ENCODE assay signal across 15 cellular contexts in the genomic region with DNA sequence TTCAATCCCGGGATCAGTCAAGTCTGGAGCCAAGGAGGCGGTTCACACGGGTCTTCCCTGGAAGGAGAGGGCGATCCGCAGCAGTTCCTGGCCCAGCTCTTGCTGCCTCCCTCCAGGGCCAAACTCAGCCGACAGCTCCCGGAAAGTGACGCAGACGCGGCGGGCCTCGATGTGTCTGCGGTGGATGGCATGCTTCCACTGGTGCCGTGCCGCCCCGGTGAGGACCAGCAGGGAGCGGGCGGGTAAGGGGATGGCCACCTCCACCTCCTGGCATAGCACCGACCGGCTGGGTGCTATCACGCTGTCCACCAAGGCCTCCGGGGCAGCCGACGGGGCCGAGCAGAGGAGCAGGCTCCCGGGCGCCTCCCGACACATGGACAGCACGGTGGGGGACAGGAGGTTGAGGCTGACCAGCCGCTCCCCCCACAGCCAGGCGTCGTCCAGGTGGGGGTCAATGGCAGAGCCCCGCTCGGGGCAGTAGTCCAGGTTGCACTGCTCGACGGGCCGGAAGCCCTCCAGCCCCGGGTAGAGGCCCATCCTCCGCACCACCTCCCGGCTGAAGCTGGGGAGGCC. TPM values are rescaled to one million over a fixed set of nuclear protein-coding genes. Genes with fewer than 3 reads are reported as not detected.
DNase-seq lines count a peak whose midpoint lies in the region; ATAC-seq, FAIRE-seq and TF ChIP-seq lines count a peak whose summit lies in the region.
"Had no signal": no experiment of that assay in that cellular context is flagged by ENCODE, and none has a peak within 500 bp of the region (broad histone marks: within the 10 kb centered on the region; RNA-seq: fewer than 3 reads in every experiment).

No MANE protein-coding gene starts in this region.

- no peak overlapping the region for H3K4me3 ChIP-seq in AG04450 (ENCODE audit: low read depth, low read length)
- H3K4me3 ChIP-seq in K562 = no peak overlapping the region
- H3K4me3 ChIP-seq in kidney (ENCODE audit: low read length in 2 of 2) = no peak overlapping the region
- H3K4me3 ChIP-seq in prostate gland = no peak overlapping the region
- H3K4me3 ChIP-seq: A549 had no signal

- H3K4me2 ChIP-seq in K562 (ENCODE audit: insufficient read depth, low read length) = no peak overlapping the region
- H3K4me2 ChIP-seq: A549 had no signal

- H3K4me1 ChIP-seq in K562 (replicated peaks in 1 of 2; ENCODE audit: control insufficient read depth in 2 of 2, insufficient read depth in 2 of 2, low read length in 2 of 2) = peaks cover 0 to 29% of the 10 kb centered on the region in 2 experiments; a peak in 3 of 5 replicates
- H3K4me1 ChIP-seq in kidney (ENCODE audit: control insufficient read depth in 1 of 2, insufficient read depth in 1 of 2, low read depth in 1 of 2, low read length in 2 of 2) = no peaks in the 10 kb centered on the region
- H3K4me1 ChIP-seq in prostate gland (replicated peaks) = no peaks in the 10 kb centered on the region
- H3K4me1 ChIP-seq: A549, Caco-2 had no signal

- no peak overlapping the region for H3K27ac Mint-ChIP-seq in activated naive CD4-positive, alpha-beta T cell treated with anti-CD3 and anti-CD28 coated beads, Interleukin-2, amount 10 ng/mL, durations not matched to agents 7 days and 5 days
- no peak overlapping the region for H3K27ac Mint-ChIP-seq in glutamatergic neuron (ENCODE audit: unreplicated experiment)
- H3K27ac Mint-ChIP-seq: CD8-positive, alpha-beta T cell; IgD-negative memory B cell had no signal

- peaks cover 3% of the 10 kb centered on the region for H3K9me1 ChIP-seq in K562 (ENCODE audit: control insufficient read depth, insufficient read depth, low read length)

- intact Hi-C loops in K562 (cut with micrococcal nuclease) (no loop called here), kidney (cut with DNase I) (no loop called here), prostate gland (cut with DNase I) (no loop called here)

- in situ Hi-C loops in GM13977 (cut with MboI; ENCODE audit: low pct_unique_long_range_greater_than_20kb, low sequenced_read_pairs, unreplicated experiment) (no loop called here), K562 (cut with MboI) (loop anchor here (25.0 kb wide), 2 partner anchors 105 to 205 kb away; partner anchors contain the start of genes POLR2J2, POLR2J3, SPDYE2 and SPDYE2B)

- no TSS peak for BruUV-seq in K562 (replicated peaks; lab: Mats Ljungman, UMichigan)

- H4K20me1 ChIP-seq in K562 (replicated peaks; ENCODE audit: control insufficient read depth, insufficient read depth, low read length) = no peaks in the 10 kb centered on the region

- WGBS in K562 (ENCODE audit: insufficient coverage, low coverage, missing lambda C conversion rate) = 95% methylated on average over 35 of the region's 40 CpGs
- 88% methylated on average over 36 of the region's 40 CpGs for WGBS in prostate gland

- no peaks in the 10 kb centered on the region for H3K27me3 Mint-ChIP-seq in activated naive CD4-positive, alpha-beta T cell treated with anti-CD3 and anti-CD28 coated beads, Interleukin-2, amount 10 ng/mL, durations not matched to agents 7 days and 5 days
- no peaks in the 10 kb centered on the region for H3K27me3 Mint-ChIP-seq in glutamatergic neuron (ENCODE audit: unreplicated experiment)
- H3K27me3 Mint-ChIP-seq: IgD-negative memory B cell had no signal

- TF ChIP-seq CTCF in AG04450 (IDR thresholded peaks at IDR 0.05; ENCODE audit: low read depth, low read length) (no peak), GM13977 (IDR thresholded peaks at IDR 0.05; ENCODE audit: extremely low read depth, insufficient read depth, missing control alignments) (no peak), K562 (IDR thresholded peaks at IDR 0.05 in 2 of 3, conservative IDR thresholded peaks at IDR 0.05 in 1 of 3; ENCODE audit: insufficient read depth in 2 of 3, low read depth in 1 of 3, low read length in 3 of 3) (no peak), kidney (IDR thresholded peaks at IDR 0.05; ENCODE audit: borderline replicate concordance, extremely low read depth, insufficient read depth) (no peak), prostate gland (IDR thresholded peaks at IDR 0.05) (no peak), glutamatergic neuron (IDR thresholded peaks at IDR 0.05; ENCODE audit: partially characterized antibody, unreplicated experiment) (no peak)

- TF ChIP-seq EP300 in K562 (IDR thresholded peaks at IDR 0.05; ENCODE audit: low read length) = no peak

- H3K36me3 ChIP-seq in K562 (ENCODE audit: control insufficient read depth, insufficient read depth, low read length) (peaks cover 43% of the 10 kb centered on the region; the same call in 2 of the 3 replicates), kidney (ENCODE audit: control insufficient read depth in 1 of 2, insufficient read depth in 2 of 2, low read length in 2 of 2) (peaks cover 7% of the 10 kb centered on the region in 2 donors), prostate gland (peaks cover 0 to 8% of the 10 kb centered on the region in 2 donors)

- DNase-seq in AG04450 (ENCODE audit: low read depth, low spot score) = no peak
- peak; percentile 17 for DNase-seq in GM13977 (ENCODE audit: low spot score)
- no peak for DNase-seq in K562 (ENCODE audit: extremely low read depth in 1 of 4, low spot score in 3 of 4)
- DNase-seq in kidney = peak; percentile 74
- DNase-seq in activated naive CD4-positive, alpha-beta T cell treated with anti-CD3 and anti-CD28 coated beads, Interleukin-2, amount 10 ng/mL, durations not matched to agents 7 days and 5 days = no peak
- no peak for DNase-seq in prostate gland (ENCODE audit: low spot score)
- no peak for DNase-seq in glutamatergic neuron
- DNase-seq: Caco-2; CD8-positive, alpha-beta T cell; DND-41; GDM1 had no signal

- H3K9ac ChIP-seq in K562 (ENCODE audit: insufficient read depth in 1 of 2, low read depth in 2 of 2, low read length in 2 of 2) = peak overlapping the region in 1 of 2 experiments; percentile 37; a peak in 1 of 4 replicates
- H3K9ac ChIP-seq in kidney (ENCODE audit: low read length in 2 of 2) = no peak overlapping the region

- no peaks in the 10 kb centered on the region for H3K27me3 ChIP-seq in AG04450 (ENCODE audit: control insufficient read depth, insufficient read depth, low read length)
- H3K27me3 ChIP-seq in K562 (ENCODE audit: control insufficient read depth in 2 of 2, insufficient read depth in 2 of 2, low read length in 2 of 2) = no peaks in the 10 kb centered on the region
- H3K27me3 ChIP-seq in prostate gland (replicated peaks; ENCODE audit: insufficient read depth) = no peaks in the 10 kb centered on the region

- CTCF ChIA-PET in AG04450 (lab: Charles Lee) = interaction anchor here (1.5 kb wide), 1 partner anchor 10 kb away, joined by 9 read pairs; no protein-coding TSS in a partner anchor
- CTCF ChIA-PET in K562 (lab: Yijun Ruan, JAX; ENCODE audit: low intra/inter-chr PET ratio) = no interaction called here
- CTCF ChIA-PET in activated naive CD4-positive, alpha-beta T cell treated with anti-CD3 and anti-CD28 coated beads, Interleukin-2, amount 10 ng/mL, durations not matched to agents 7 days and 5 days (lab: Charles Lee) = no interaction called here

- no peak overlapping the region for H3K4me3 Mint-ChIP-seq in activated naive CD4-positive, alpha-beta T cell treated with anti-CD3 and anti-CD28 coated beads, Interleukin-2, amount 10 ng/mL, durations not matched to agents 7 days and 5 days
- no peak overlapping the region for H3K4me3 Mint-ChIP-seq in glutamatergic neuron (ENCODE audit: unreplicated experiment)
- H3K4me3 Mint-ChIP-seq: CD14-positive monocyte; CD8-positive, alpha-beta T cell; IgD-negative memory B cell had no signal

- H3K9me3 ChIP-seq in AG04450 (ENCODE audit: control insufficient read depth, insufficient read depth, low read length) (no peaks in the 10 kb centered on the region; the same call in 1 of the 2 replicates), K562 (replicated peaks; ENCODE audit: control insufficient read depth, insufficient read depth, low read depth, low read length) (no peaks in the 10 kb centered on the region), kidney (ENCODE audit: control insufficient read depth in 1 of 2, low read length in 2 of 2) (no peaks in the 10 kb centered on the region), prostate gland (no peaks in the 10 kb centered on the region)
- H3K9me3 ChIP-seq: A549, Caco-2 had no signal

- peaks cover 14% of the 10 kb centered on the region for H3K36me3 Mint-ChIP-seq in activated naive CD4-positive, alpha-beta T cell treated with anti-CD3 and anti-CD28 coated beads, Interleukin-2, amount 10 ng/mL, durations not matched to agents 7 days and 5 days
- no peaks in the 10 kb centered on the region for H3K36me3 Mint-ChIP-seq in glutamatergic neuron (ENCODE audit: unreplicated experiment)
- H3K36me3 Mint-ChIP-seq: IgD-negative memory B cell had no signal

- FAIRE-seq in K562 (lab: Jason Lieb, UNC) (no peak), kidney (lab: Jason Lieb, UNC) (no peak)
- FAIRE-seq: A549, H54 had no signal

- TF ChIP-seq RAD21 in K562 (CRISPR knock-in tag; conservative IDR thresholded peaks at IDR 0.05 in 1 of 2, IDR thresholded peaks at IDR 0.05 in 1 of 2) = no peak

- POLR2A ChIA-PET in AG04450 (lab: Yijun Ruan, JAX) (no interaction called here), K562 (lab: Yijun Ruan, JAX) (interaction anchor here (0.6 to 1.0 kb wide), 2 partner anchors 25 to 601 kb away, joined by 3 read pairs; no protein-coding TSS in a partner anchor)

- H3K4me1 Mint-ChIP-seq in activated naive CD4-positive, alpha-beta T cell treated with anti-CD3 and anti-CD28 coated beads, Interleukin-2, amount 10 ng/mL, durations not matched to agents 7 days and 5 days = peaks cover 6% of the 10 kb centered on the region
- peaks cover 3% of the 10 kb centered on the region for H3K4me1 Mint-ChIP-seq in glutamatergic neuron (ENCODE audit: low read depth, unreplicated experiment)

- H3K9me3 Mint-ChIP-seq in activated naive CD4-positive, alpha-beta T cell treated with anti-CD3 and anti-CD28 coated beads, Interleukin-2, amount 10 ng/mL, durations not matched to agents 7 days and 5 days = no peaks in the 10 kb centered on the region
- H3K9me3 Mint-ChIP-seq in glutamatergic neuron (ENCODE audit: unreplicated experiment) = no peaks in the 10 kb centered on the region
- H3K9me3 Mint-ChIP-seq: CD14-positive monocyte; CD8-positive, alpha-beta T cell; IgD-negative memory B cell had no signal

- H3K27ac ChIP-seq in AG04450 (ENCODE audit: low read depth, low read length) (peak overlapping the region; percentile 11), K562 (ENCODE audit: extremely low read depth, low read depth, low read length) (no peak overlapping the region; the same call in 2 of the 3 replicates), kidney (ENCODE audit: low read depth in 2 of 2, low read length in 2 of 2) (no peak overlapping the region), prostate gland (no peak overlapping the region)
- H3K27ac ChIP-seq: A549 had no signal

- H2AFZ ChIP-seq in K562 (ENCODE audit: low read depth, low read length) = no peak overlapping the region

- H3K79me2 ChIP-seq in K562 (ENCODE audit: control insufficient read depth, insufficient read depth, low read length) = peaks cover 12% of the 10 kb centered on the region

- TF ChIP-seq POLR2A in K562 (conservative IDR thresholded peaks at IDR 0.05) = no peak
- no peak for TF ChIP-seq POLR2A in prostate gland (IDR thresholded peaks at IDR 0.05)

- no peak for ATAC-seq in K562
- ATAC-seq: A549; CD8-positive, alpha-beta T cell had no signal

RNA-seq across cellular contexts. Expression of gene ALKBH4, which starts 7.2 kb away (rescaled TPM):
- 4.3 and 5.6 TPM in 2 replicates for polyA plus RNA-seq in AG04450 (2011; rRNA removed)
- 1.9 and 3.4 TPM in 2 replicates for polyA minus RNA-seq in AG04450 (2011; rRNA and poly(A)+ RNA removed)
- 4.3 and 16.0 TPM in 2 replicates for total RNA-seq in K562 (2011; cell fraction: chromatin; rRNA removed; ENCODE audit: low replicate concordance)
- total RNA-seq in K562 (2011; cell fraction: nucleolus; rRNA removed) = 9.1 and 10.8 TPM in 2 replicates
- total RNA-seq in K562 (2011; cell fraction: nucleoplasm; rRNA removed) = 6.9 and 7.2 TPM in 2 replicates
- total RNA-seq in K562 (2014; rRNA removed) = 21.4 and 41.5 TPM in 2 replicates
- total RNA-seq in K562 (2014; rRNA removed; fragmentation: Illumina TruSeq; extraction: Trizol) = 5.7 and 7.2 TPM in 2 replicates
- 13.5 and 15.2 TPM in 2 replicates for total RNA-seq in K562 (2015; rRNA removed; fragmentation: Illumina TruSeq; extraction: Trizol)
- total RNA-seq in K562 (2021) = 18.5 and 19.6 TPM in 2 replicates
- 4.6 and 4.7 TPM in 2 replicates for polyA plus RNA-seq in K562 (2011; rRNA removed)
- polyA plus RNA-seq in K562 (2011; cell fraction: cytosol; rRNA removed) = 6.4 and 21.6 TPM in 2 replicates
- 3.5 and 6.3 TPM in 2 replicates for polyA plus RNA-seq in K562 (2011; cell fraction: nucleus; rRNA removed)
- 10.7 and 13.3 TPM in 2 replicates for polyA plus RNA-seq in K562 (2012)
- 7.1 and 10.0 TPM in 2 replicates for polyA plus RNA-seq in K562 (2014; fragmentation: Illumina TruSeq; extraction: Trizol)
- 10 to 100 TPM in 1 of 2 experiments, 1 to 10 TPM in 1; 6.7 to 11.8 TPM for polyA plus RNA-seq in K562 (2014; fragmentation: Nextera tagmentation; extraction: Ambion mirVana)
- polyA plus RNA-seq in K562 (2014; rRNA removed) = 13.8 and 18.1 TPM in 2 replicates
- 1.5 and 2.0 TPM in 2 replicates for polyA minus RNA-seq in K562 (2011; rRNA and poly(A)+ RNA removed)
- 3.6 and 6.6 TPM in 2 replicates for polyA minus RNA-seq in K562 (2011; cell fraction: cytosol; rRNA and poly(A)+ RNA removed)
- 3.4 and 3.9 TPM in 2 replicates for polyA minus RNA-seq in K562 (2011; cell fraction: nucleus; rRNA and poly(A)+ RNA removed)
- 14.0 TPM for total RNA-seq in kidney
- 15.4 TPM for polyA plus RNA-seq in kidney (ENCODE audit: insufficient read depth, low read depth, low replicate concordance)
- total RNA-seq in prostate gland = 10 to 100 TPM; 25.2 to 27.0 TPM
- 9.8 TPM for total RNA-seq in glutamatergic neuron (ENCODE audit: unreplicated experiment)

RNA-seq across cellular contexts. Expression of gene LRWD1, which starts 7.3 kb away (rescaled TPM):
- polyA plus RNA-seq in AG04450 (2011; rRNA removed) (9.2 and 12.2 TPM in 2 replicates), K562 (2011; rRNA removed) (25.8 and 28.5 TPM in 2 replicates), K562 (2014; fragmentation: Illumina TruSeq; extraction: Trizol) (33.2 and 52.4 TPM in 2 replicates), K562 (2014; fragmentation: Nextera tagmentation; extraction: Ambion mirVana) (under 1 TPM; 0.61 to 0.78 TPM), K562 (2014; rRNA removed) (64.8 and 65.7 TPM in 2 replicates), kidney (ENCODE audit: insufficient read depth, low read depth, low replicate concordance) (14.0 TPM)
- 10.1 and 15.6 TPM in 2 replicates for polyA minus RNA-seq in AG04450 (2011; rRNA and poly(A)+ RNA removed)
- total RNA-seq in K562 (2011; cell fraction: chromatin; rRNA removed; ENCODE audit: low replicate concordance) = 20.9 and 70.7 TPM in 2 replicates
- total RNA-seq in K562 (2011; cell fraction: nucleolus; rRNA removed) = 74.0 and 78.4 TPM in 2 replicates
- 23.7 and 31.9 TPM in 2 replicates for total RNA-seq in K562 (2011; cell fraction: nucleoplasm; rRNA removed)
- total RNA-seq in K562 (2014; rRNA removed) (51.2 and 62.4 TPM in 2 replicates), K562 (2014; rRNA removed; fragmentation: Illumina TruSeq; extraction: Trizol) (14.1 and 21.3 TPM in 2 replicates), K562 (2015; rRNA removed; fragmentation: Illumina TruSeq; extraction: Trizol) (38.3 and 38.5 TPM in 2 replicates), K562 (2021) (64.7 and 66.0 TPM in 2 replicates), kidney (14.1 TPM), prostate gland (10 to 100 TPM; 12.8 to 57.7 TPM), glutamatergic neuron (ENCODE audit: unreplicated experiment) (37.0 TPM)
- 21.8 and 77.0 TPM in 2 replicates for polyA plus RNA-seq in K562 (2011; cell fraction: cytosol; rRNA removed)
- polyA plus RNA-seq in K562 (2011; cell fraction: nucleus; rRNA removed) = 35.4 and 76.1 TPM in 2 replicates
- 42.1 and 48.6 TPM in 2 replicates for polyA plus RNA-seq in K562 (2012)
- 11.1 and 23.2 TPM in 2 replicates for polyA minus RNA-seq in K562 (2011; rRNA and poly(A)+ RNA removed)
- 28.3 and 46.6 TPM in 2 replicates for polyA minus RNA-seq in K562 (2011; cell fraction: cytosol; rRNA and poly(A)+ RNA removed)
- 19.7 and 29.1 TPM in 2 replicates for polyA minus RNA-seq in K562 (2011; cell fraction: nucleus; rRNA and poly(A)+ RNA removed)

RNA-seq across cellular contexts. Expression of gene POLR2J, which starts 21.3 kb away (rescaled TPM):
- polyA plus RNA-seq in AG04450 (2011; rRNA removed) (44.8 and 55.3 TPM in 2 replicates), K562 (2011; rRNA removed) (84.6 and 113 TPM in 2 replicates), K562 (2014; fragmentation: Illumina TruSeq; extraction: Trizol) (220 and 231 TPM in 2 replicates), K562 (2014; fragmentation: Nextera tagmentation; extraction: Ambion mirVana) (10 to 100 TPM; 32.3 to 85.8 TPM), K562 (2014; rRNA removed) (175 and 180 TPM in 2 replicates), kidney (ENCODE audit: insufficient read depth, low read depth, low replicate concordance) (117 TPM)
- polyA minus RNA-seq in AG04450 (2011; rRNA and poly(A)+ RNA removed) = 20.4 and 24.0 TPM in 2 replicates
- total RNA-seq in K562 (2011; cell fraction: chromatin; rRNA removed; ENCODE audit: low replicate concordance) = 11.0 and 31.6 TPM in 2 replicates
- 83.9 and 98.7 TPM in 2 replicates for total RNA-seq in K562 (2011; cell fraction: nucleolus; rRNA removed)
- total RNA-seq in K562 (2011; cell fraction: nucleoplasm; rRNA removed) = 48.7 and 61.8 TPM in 2 replicates
- total RNA-seq in K562 (2014; rRNA removed) (132 and 160 TPM in 2 replicates), K562 (2014; rRNA removed; fragmentation: Illumina TruSeq; extraction: Trizol) (70.3 and 80.8 TPM in 2 replicates), K562 (2015; rRNA removed; fragmentation: Illumina TruSeq; extraction: Trizol) (141 TPM in 2 replicates), K562 (2021) (97.8 and 104 TPM in 2 replicates), kidney (42.0 TPM), prostate gland (10 to 100 TPM; 23.2 to 46.4 TPM), glutamatergic neuron (ENCODE audit: unreplicated experiment) (28.4 TPM)
- polyA plus RNA-seq in K562 (2011; cell fraction: cytosol; rRNA removed) = 138 and 266 TPM in 2 replicates
- polyA plus RNA-seq in K562 (2011; cell fraction: nucleus; rRNA removed) = 45.6 and 63.7 TPM in 2 replicates
- 130 and 185 TPM in 2 replicates for polyA plus RNA-seq in K562 (2012)
- 17.4 and 27.2 TPM in 2 replicates for polyA minus RNA-seq in K562 (2011; rRNA and poly(A)+ RNA removed)
- 16.4 and 17.5 TPM in 2 replicates for polyA minus RNA-seq in K562 (2011; cell fraction: cytosol; rRNA and poly(A)+ RNA removed)
- polyA minus RNA-seq in K562 (2011; cell fraction: nucleus; rRNA and poly(A)+ RNA removed) = 51.5 and 65.8 TPM in 2 replicates

RNA-seq across cellular contexts. Expression of gene ORAI2, which starts 24.1 kb away (rescaled TPM):
- 27.8 and 41.9 TPM in 2 replicates for polyA plus RNA-seq in AG04450 (2011; rRNA removed)
- 28.4 and 57.1 TPM in 2 replicates for polyA minus RNA-seq in AG04450 (2011; rRNA and poly(A)+ RNA removed)
- total RNA-seq in K562 (2011; cell fraction: chromatin; rRNA removed; ENCODE audit: low replicate concordance) = 18.4 and 52.2 TPM in 2 replicates
- 30.3 and 37.7 TPM in 2 replicates for total RNA-seq in K562 (2011; cell fraction: nucleolus; rRNA removed)
- total RNA-seq in K562 (2011; cell fraction: nucleoplasm; rRNA removed) = 25.7 and 31.2 TPM in 2 replicates
- 18.3 and 23.1 TPM in 2 replicates for total RNA-seq in K562 (2014; rRNA removed)
- 4.0 and 4.1 TPM in 2 replicates for total RNA-seq in K562 (2014; rRNA removed; fragmentation: Illumina TruSeq; extraction: Trizol)
- 9.0 and 9.2 TPM in 2 replicates for total RNA-seq in K562 (2015; rRNA removed; fragmentation: Illumina TruSeq; extraction: Trizol)
- total RNA-seq in K562 (2021) = 23.5 and 27.7 TPM in 2 replicates
- polyA plus RNA-seq in K562 (2011; rRNA removed) = 14.3 and 16.0 TPM in 2 replicates
- polyA plus RNA-seq in K562 (2011; cell fraction: cytosol; rRNA removed) = 32.8 and 91.3 TPM in 2 replicates
- 5.5 and 11.5 TPM in 2 replicates for polyA plus RNA-seq in K562 (2011; cell fraction: nucleus; rRNA removed)
- polyA plus RNA-seq in K562 (2012) = 34.3 and 36.5 TPM in 2 replicates
- 7.7 and 18.6 TPM in 2 replicates for polyA plus RNA-seq in K562 (2014; fragmentation: Illumina TruSeq; extraction: Trizol)
- 1 to 10 TPM; 1.1 to 2.0 TPM for polyA plus RNA-seq in K562 (2014; fragmentation: Nextera tagmentation; extraction: Ambion mirVana)
- 16.7 and 18.9 TPM in 2 replicates for polyA plus RNA-seq in K562 (2014; rRNA removed)
- polyA minus RNA-seq in K562 (2011; rRNA and poly(A)+ RNA removed) = 11.4 and 21.4 TPM in 2 replicates
- polyA minus RNA-seq in K562 (2011; cell fraction: cytosol; rRNA and poly(A)+ RNA removed) = 35.3 and 38.1 TPM in 2 replicates
- 4.0 and 4.6 TPM in 2 replicates for polyA minus RNA-seq in K562 (2011; cell fraction: nucleus; rRNA and poly(A)+ RNA removed)
- 45.6 TPM for total RNA-seq in kidney
- 13.8 TPM for polyA plus RNA-seq in kidney (ENCODE audit: insufficient read depth, low read depth, low replicate concordance)
- total RNA-seq in prostate gland = 10 to 100 TPM; 20.5 to 24.8 TPM
- total RNA-seq in glutamatergic neuron (ENCODE audit: unreplicated experiment) = 31.8 TPM

Comparison
In these comparisons a context has a peak if more than half of its experiments do, and no peak if none do; other contexts are left out.
1. DNase-seq: peak in GM13977 (single experiment) and kidney (single experiment); none in AG04450 (single experiment), K562 (0 of 4), activated naive CD4-positive, alpha-beta T cell treated with anti-CD3 and anti-CD28 coated beads, Interleukin-2, amount 10 ng/mL, durations not matched to agents 7 days and 5 days (single experiment), prostate gland (single experiment) and glutamatergic neuron (single experiment).